ENCODE assay signal across 28 cellular contexts in genomic region chr18:9319333-9319732, GRCh38. TPM values are rescaled to one million over a fixed set of nuclear protein-coding genes. Genes with fewer than 3 reads are reported as not detected.
DNase-seq lines count a peak whose midpoint lies in the region; ATAC-seq and TF ChIP-seq lines count a peak whose summit lies in the region.
"Had no signal": no experiment of that assay in that cellular context is flagged by ENCODE, and none has a peak within 500 bp of the region (broad histone marks: within the 10 kb centered on the region; RNA-seq: fewer than 3 reads in every experiment).

No MANE protein-coding gene starts in this region.

- no peaks in the 10 kb centered on the region for H3F3A ChIP-seq in PC-3 (ENCODE audit: low read length, unreplicated experiment)

- TF ChIP-seq CTCF in AG10803 (conservative IDR thresholded peaks at IDR 0.05; ENCODE audit: low read length) (no peak), PC-3 (conservative IDR thresholded peaks at IDR 0.05; ENCODE audit: low read depth, low read length) (no peak)

- H3K4me1 ChIP-seq in PC-3 (ENCODE audit: insufficient read depth, low read length) = no peaks in the 10 kb centered on the region

- H2AFZ ChIP-seq in PC-3 (ENCODE audit: low read length) = no peak overlapping the region
- H2AFZ ChIP-seq: GM23338 had no signal

- no peaks in the 10 kb centered on the region for H3K36me3 Mint-ChIP-seq in effector memory CD8-positive, alpha-beta T cell (ENCODE audit: insufficient read depth)

- no peak overlapping the region for H3K9ac ChIP-seq in PC-3 (ENCODE audit: low read length)

- H3K79me2 ChIP-seq in PC-3 (ENCODE audit: low read length) = no peaks in the 10 kb centered on the region

- H4K20me1 ChIP-seq in PC-3 (ENCODE audit: low read length) = no peaks in the 10 kb centered on the region

- no peaks in the 10 kb centered on the region for H3K27me3 ChIP-seq in PC-3 (ENCODE audit: low read length)
- H3K27me3 ChIP-seq: MG63 had no signal

- DNase-seq in AG10803 (ENCODE audit: low read depth) (peak; percentile 60), GM03348 (ENCODE audit: low spot score) (peak; percentile 18), PC-3 (peak; percentile 22), fibroblast of peridontal ligament (ENCODE audit: extremely low read depth) (peak; percentile 36), caudate nucleus (lab: John Stamatoyannopoulos, UW) (no peak)
- no peak for DNase-seq in effector memory CD8-positive, alpha-beta T cell
- DNase-seq: 8988T; ACHN; AML-193; C1 segment of cervical spinal cord; CD8-positive, alpha-beta T cell; DMS 273 treated with DMSO at 0.1 percent for 48 hours; DMS79; H9; KBM-7; MG63; NCI-H1105 treated with DMSO at 0.1 percent for 48 hours; NCI-H146; NCI-H2029; NCI-H446; NCI-H524 treated with DMSO at 0.1 percent for 48 hours; NCI-H774; NK-92 treated with Interleukin-12 subunit alpha and Interleukin-12 subunit beta, amount 100 ng/mL, for 24 hours; RPMI8226; SHP77 had no signal

- H3K27me3 Mint-ChIP-seq in effector memory CD8-positive, alpha-beta T cell = peaks cover 18 to 38% of the 10 kb centered on the region in 2 donors

- H3K4me3 ChIP-seq in AG10803 (ENCODE audit: low read length) (no peak overlapping the region), PC-3 (ENCODE audit: low read length) (no peak overlapping the region)
- H3K4me3 ChIP-seq: GM23338, MG63 had no signal

- no peak overlapping the region for H3K4me3 Mint-ChIP-seq in effector memory CD8-positive, alpha-beta T cell
- H3K4me3 Mint-ChIP-seq: CD8-positive, alpha-beta T cell; GM23338; H9 had no signal

- intact Hi-C loops in PC-3 (cut with micrococcal nuclease) = no loop called here

- H3K27ac ChIP-seq in PC-3 (ENCODE audit: low read length) (no peak overlapping the region), caudate nucleus (ENCODE audit: low read depth, low read length) (no peak overlapping the region)

- POLR2A ChIA-PET in PC-3 (lab: Charles Lee; ENCODE audit: unreplicated experiment) = no interaction called here

- BruUV-seq in PC-3 (replicated peaks; lab: Mats Ljungman, UMichigan) = no TSS peak

- no peaks in the 10 kb centered on the region for H3K9me3 ChIP-seq in PC-3 (ENCODE audit: low read length)

- no peaks in the 10 kb centered on the region for H3K9me2 ChIP-seq in PC-3 (replicated peaks; ENCODE audit: low read length)

- H3K9me3 Mint-ChIP-seq in effector memory CD8-positive, alpha-beta T cell = peaks cover 0 to 3% of the 10 kb centered on the region in 2 donors
- H3K9me3 Mint-ChIP-seq: GM23338 had no signal

- no peak overlapping the region for H3K4me2 ChIP-seq in PC-3 (ENCODE audit: low read length)
- H3K4me2 ChIP-seq: GM23338 had no signal

- H3K36me3 ChIP-seq in PC-3 (ENCODE audit: low read depth, low read length) = no peaks in the 10 kb centered on the region
- H3K36me3 ChIP-seq: MG63 had no signal

- CTCF ChIA-PET in PC-3 (lab: Charles Lee) = interaction anchor here (0.6 kb wide), 1 partner anchor 226 kb away, joined by 3 read pairs; no protein-coding TSS in a partner anchor

- H3K4me1 Mint-ChIP-seq in effector memory CD8-positive, alpha-beta T cell (ENCODE audit: low read depth in 2 of 2) = no peaks in the 10 kb centered on the region
- H3K4me1 Mint-ChIP-seq: GM23338 had no signal

- ATAC-seq in PC-3 (no peak; the same call in 1 of the 2 replicates), HG02571 (IDR thresholded peaks at IDR 0.05; ENCODE audit: unreplicated experiment) (no peak), HG03280 (IDR thresholded peaks at IDR 0.05; ENCODE audit: unreplicated experiment) (no peak)
- no peak for ATAC-seq in effector memory CD8-positive, alpha-beta T cell (replicated peaks)
- ATAC-seq: CD8-positive, alpha-beta T cell; GM23338 had no signal

- H3K27ac Mint-ChIP-seq in effector memory CD8-positive, alpha-beta T cell = no peak overlapping the region
- H3K27ac Mint-ChIP-seq: CD8-positive, alpha-beta T cell; GM23338; H9 had no signal

RNA-seq across cellular contexts. Expression of gene TWSG1, which starts 15.2 kb away (rescaled TPM):
- 30.1 and 32.8 TPM in 2 replicates for total RNA-seq in PC-3 (2014; rRNA removed)

Comparison
In these comparisons a context has a peak if more than half of its experiments do, and no peak if none do; other contexts are left out.
1. DNase-seq: peak in AG10803 (single experiment), GM03348 (single experiment), PC-3 (single experiment) and fibroblast of peridontal ligament (single experiment); none in caudate nucleus (0 of 61) and effector memory CD8-positive, alpha-beta T cell (0 of 3).